In the genomic region with DNA sequence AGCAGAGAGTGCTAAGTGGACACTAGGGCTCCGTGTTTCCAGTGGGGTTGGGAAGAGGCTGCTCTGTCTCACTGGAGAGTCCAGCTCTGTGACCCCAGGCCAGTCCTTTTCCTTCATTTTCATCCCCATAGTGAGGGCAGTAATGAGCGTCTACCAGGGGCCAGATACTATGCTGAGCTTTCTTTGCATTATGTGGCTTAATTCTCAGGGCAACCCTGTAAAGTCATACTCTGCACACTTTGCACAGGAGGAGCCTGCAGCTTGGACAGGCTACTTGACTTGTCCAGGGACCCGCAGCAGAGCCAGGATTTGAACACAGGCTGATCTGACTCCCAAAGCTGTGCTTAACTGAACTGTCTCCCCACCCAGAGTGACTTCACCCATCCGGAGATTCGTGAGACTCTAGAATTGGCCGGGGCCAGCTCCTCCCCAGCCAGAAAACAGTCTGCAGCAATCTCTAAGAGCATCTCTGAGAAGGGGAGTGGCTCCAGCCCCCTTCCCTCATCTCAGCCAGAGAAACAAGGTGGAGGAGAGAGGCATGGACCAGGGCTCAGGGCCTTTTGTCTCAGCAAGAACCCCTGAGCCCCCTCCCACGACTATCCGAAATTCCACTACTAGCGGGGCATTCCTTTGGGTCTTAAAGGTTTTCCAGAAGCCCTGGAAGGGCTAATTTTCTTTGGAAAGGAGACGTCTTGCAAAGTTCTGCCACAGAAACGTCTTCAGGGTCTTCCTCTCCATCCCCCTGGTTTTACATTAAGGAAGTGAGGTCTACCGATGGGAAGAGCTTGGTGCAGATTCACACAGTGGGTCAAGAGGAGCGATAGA, we compare ENCODE assay signal across 9 cellular contexts. TPM values are rescaled to one million over a fixed set of nuclear protein-coding genes. Genes with fewer than 3 reads are reported as not detected.
A peak's percentile ranks its signal among the peaks of the same experiment; 100 is the strongest.
DNase-seq lines count a peak whose midpoint lies in the region; ATAC-seq, FAIRE-seq and TF ChIP-seq lines count a peak whose summit lies in the region.
"Had no signal": no experiment of that assay in that cellular context is flagged by ENCODE, and none has a peak within 500 bp of the region (broad histone marks: within the 10 kb centered on the region; RNA-seq: fewer than 3 reads in every experiment).

No MANE protein-coding gene starts in this region.

- no peak overlapping the region for H3K9ac ChIP-seq in endothelial cell of umbilical vein (replicated peaks; ENCODE audit: extremely low read depth, insufficient read depth, low read length)

- peaks cover 12% of the 10 kb centered on the region for H3K27me3 ChIP-seq in CD4-positive, alpha-beta memory T cell (ENCODE audit: insufficient read depth, low read length)
- H3K27me3 ChIP-seq in endothelial cell of umbilical vein (ENCODE audit: control insufficient read depth in 2 of 2, insufficient read depth in 2 of 2, low read length in 2 of 2), result peaks cover 14 to 17% of the 10 kb centered on the region in 2 experiments

- H3K4me2 ChIP-seq in endothelial cell of umbilical vein (ENCODE audit: insufficient read depth, low read length), result no peak overlapping the region

- no TSS peak for BruUV-seq in endothelial cell of umbilical vein (replicated peaks; lab: Mats Ljungman, UMichigan)

- no peak for TF ChIP-seq POLR2A in endothelial cell of umbilical vein (IDR thresholded peaks at IDR 0.05; ENCODE audit: low read depth, low read length)

- no peak for DNase-seq in CD4-positive, alpha-beta memory T cell
- peak; percentile 35 for DNase-seq in NAMALWA (ENCODE audit: low spot score)
- no peak for DNase-seq in endothelial cell of umbilical vein (ENCODE audit: low read depth, low spot score)
- no peak for DNase-seq in nephron progenitor cell
- no peak for DNase-seq in urothelium cell line (ENCODE audit: low spot score)
- DNase-seq in NCI-H2107 (lab: John Stamatoyannopoulos, UW), result no peak

- no peaks in the 10 kb centered on the region for H3K79me2 ChIP-seq in endothelial cell of umbilical vein (ENCODE audit: control insufficient read depth, insufficient read depth, low read length)

- peak overlapping the region in 7 of 8 donors; percentile 50 to 74 (median 68) for H3K4me3 Mint-ChIP-seq in CD4-positive, alpha-beta memory T cell
- peak overlapping the region; percentile 85 for H3K4me3 Mint-ChIP-seq in nephron progenitor cell

- no peaks in the 10 kb centered on the region for H3K36me3 ChIP-seq in CD4-positive, alpha-beta memory T cell (ENCODE audit: insufficient read depth, low read length)
- no peaks in the 10 kb centered on the region for H3K36me3 ChIP-seq in endothelial cell of umbilical vein (ENCODE audit: control insufficient read depth in 2 of 2, extremely low read depth in 1 of 2, insufficient read depth in 2 of 2, low read length in 2 of 2)

- H3K4me1 Mint-ChIP-seq in CD4-positive, alpha-beta memory T cell, result peaks cover 10 to 29% (median 17%) of the 10 kb centered on the region in 4 donors
- H3K4me1 Mint-ChIP-seq in nephron progenitor cell, result peaks cover 62% of the 10 kb centered on the region

- no peaks in the 10 kb centered on the region for H4K20me1 ChIP-seq in endothelial cell of umbilical vein (replicated peaks; ENCODE audit: control insufficient read depth, extremely low read depth, insufficient read depth, low read length)

- TF ChIP-seq CTCF in endothelial cell of umbilical vein (IDR thresholded peaks at IDR 0.05; ENCODE audit: extremely low read depth in 1 of 2, insufficient read depth in 1 of 2, low read depth in 1 of 2, low read length in 2 of 2) (no peak), nephron progenitor cell (IDR thresholded peaks at IDR 0.05) (no peak)

- H3K27ac Mint-ChIP-seq in CD4-positive, alpha-beta memory T cell, result peak overlapping the region in 1 of 7 donors; percentile 30
- H3K27ac Mint-ChIP-seq in nephron progenitor cell, result no peak overlapping the region

- FAIRE-seq in endothelial cell of umbilical vein (lab: Jason Lieb, UNC), result no peak
- no peak for FAIRE-seq in urothelium cell line (lab: Jason Lieb, UNC)
- FAIRE-seq: endometrium had no signal

- ATAC-seq in HG03354 (IDR thresholded peaks at IDR 0.05; ENCODE audit: poor library complexity, severe bottlenecking, unreplicated experiment) (no peak), GM18861 (IDR thresholded peaks at IDR 0.05; ENCODE audit: unreplicated experiment) (no peak)

- peaks cover 0 to 16% of the 10 kb centered on the region in 2 donors for H3K36me3 Mint-ChIP-seq in CD4-positive, alpha-beta memory T cell
- H3K36me3 Mint-ChIP-seq in nephron progenitor cell (ENCODE audit: low read depth), result peaks cover 14% of the 10 kb centered on the region

- no peaks in the 10 kb centered on the region for H3K9me1 ChIP-seq in endothelial cell of umbilical vein (replicated peaks; ENCODE audit: control insufficient read depth, extremely low read depth, insufficient read depth, low read length)

- peaks cover 0 to 2% (median 0%) of the 10 kb centered on the region in 8 donors for H3K9me3 Mint-ChIP-seq in CD4-positive, alpha-beta memory T cell
- no peaks in the 10 kb centered on the region for H3K9me3 Mint-ChIP-seq in nephron progenitor cell

- H3K27me3 Mint-ChIP-seq in CD4-positive, alpha-beta memory T cell, result peaks cover 37 to 43% of the 10 kb centered on the region in 2 donors
- H3K27me3 Mint-ChIP-seq in nephron progenitor cell (ENCODE audit: low read depth, poor library complexity), result peaks cover 28% of the 10 kb centered on the region

- H3K27ac ChIP-seq in CD4-positive, alpha-beta memory T cell (ENCODE audit: low read depth, low read length), result no peak overlapping the region
- no peak overlapping the region for H3K27ac ChIP-seq in endothelial cell of umbilical vein (ENCODE audit: insufficient read depth, low read depth, low read length)

- intact Hi-C loops in CD4-positive, alpha-beta memory T cell (cut with micrococcal nuclease), result loop anchor here (2.0 to 5.0 kb wide), 2 partner anchors 99 to 471 kb away; no protein-coding TSS in a partner anchor
- intact Hi-C loops in endothelial cell of umbilical vein (cut with micrococcal nuclease), result loop anchor here (1.0 to 2.0 kb wide), 6 partner anchors 43 to 471 kb away; a partner anchor contains a TSS

- no peak overlapping the region for H2AFZ ChIP-seq in endothelial cell of umbilical vein (ENCODE audit: low read depth, low read length)

- H3K4me3 ChIP-seq in CD4-positive, alpha-beta memory T cell (ENCODE audit: low read length in 2 of 2), result no peak overlapping the region
- H3K4me3 ChIP-seq in endothelial cell of umbilical vein (replicated peaks in 1 of 3; ENCODE audit: insufficient read depth in 1 of 3, low read depth in 1 of 3, low read length in 3 of 3), result no peak overlapping the region

- no peaks in the 10 kb centered on the region for H3K9me3 ChIP-seq in CD4-positive, alpha-beta memory T cell (ENCODE audit: control insufficient read depth in 1 of 2, low read length in 2 of 2)
- no peaks in the 10 kb centered on the region for H3K9me3 ChIP-seq in endothelial cell of umbilical vein (replicated peaks; ENCODE audit: control insufficient read depth, insufficient read depth, low read length)

- CTCF ChIA-PET in CD4-positive, alpha-beta memory T cell (lab: Charles Lee; ENCODE audit: partially characterized antibody), result interaction anchor here (0.5 to 2.0 kb wide), 11 partner anchors 8 to 162 kb away, joined by 3 to 19 read pairs (median 3); no protein-coding TSS in a partner anchor
- CTCF ChIA-PET in endothelial cell of umbilical vein (lab: Charles Lee), result interaction anchor here (0.7 to 3.3 kb wide), 16 partner anchors 9 to 470 kb away, joined by 3 to 32 read pairs (median 4); a partner anchor contains a TSS

- dilution Hi-C loops in endothelial cell of umbilical vein (cut with MboI; ENCODE audit: extremely low pct_ligation_motif_present, low sequenced_read_pairs), result no loop called here

- POLR2A ChIA-PET in CD4-positive, alpha-beta memory T cell (lab: Charles Lee; ENCODE audit: partially characterized antibody), result no interaction called here
- POLR2A ChIA-PET in endothelial cell of umbilical vein (lab: Charles Lee), result no interaction called here

- peaks cover 7% of the 10 kb centered on the region for H3K4me1 ChIP-seq in CD4-positive, alpha-beta memory T cell (ENCODE audit: insufficient read depth, low read length)
- no peaks in the 10 kb centered on the region for H3K4me1 ChIP-seq in endothelial cell of umbilical vein (ENCODE audit: control insufficient read depth, extremely low read depth, insufficient read depth, low read length)

RNA-seq across cellular contexts. Expression of a gene that starts 0.9 kb away (rescaled TPM):
- not detected for total RNA-seq in CD4-positive, alpha-beta memory T cell
- polyA plus RNA-seq in CD4-positive, alpha-beta memory T cell, result not detected
- total RNA-seq in endothelial cell of umbilical vein, result 0.64 TPM in 1 of 2 replicates, not detected in the other
- polyA plus RNA-seq in endothelial cell of umbilical vein, result 0.14 and 0.49 TPM in 2 replicates
- polyA plus RNA-seq in endothelial cell of umbilical vein (2011; cell fraction: cytosol; rRNA removed), result 0.25 and 0.34 TPM in 2 replicates
- 0.09 and 0.66 TPM in 2 replicates for polyA plus RNA-seq in endothelial cell of umbilical vein (2011; cell fraction: nucleus; rRNA removed)
- 0.18 and 0.28 TPM in 2 replicates for polyA plus RNA-seq in endothelial cell of umbilical vein (2012)
- 1.1 TPM in 1 of 2 replicates, not detected in the other for polyA minus RNA-seq in endothelial cell of umbilical vein
- polyA minus RNA-seq in endothelial cell of umbilical vein (2011; cell fraction: cytosol; rRNA and poly(A)+ RNA removed), result not detected
- polyA minus RNA-seq in endothelial cell of umbilical vein (2011; cell fraction: nucleus; rRNA and poly(A)+ RNA removed), result not detected in 2 replicates

RNA-seq across cellular contexts. Expression of a gene that starts 14.7 kb away (rescaled TPM):
- total RNA-seq in CD4-positive, alpha-beta memory T cell, result under 1 TPM in 1 of 2 experiments, not detected in 1; 0.70 TPM
- not detected for polyA plus RNA-seq in CD4-positive, alpha-beta memory T cell
- not detected in 2 replicates for total RNA-seq in endothelial cell of umbilical vein
- not detected in 2 replicates for polyA plus RNA-seq in endothelial cell of umbilical vein
- 0.04 TPM in 1 of 2 replicates, not detected in the other for polyA plus RNA-seq in endothelial cell of umbilical vein (2011; cell fraction: cytosol; rRNA removed)
- polyA plus RNA-seq in endothelial cell of umbilical vein (2011; cell fraction: nucleus; rRNA removed), result 0.52 TPM in 1 of 2 replicates, not detected in the other
- not detected in 2 replicates for polyA plus RNA-seq in endothelial cell of umbilical vein (2012)
- polyA minus RNA-seq in endothelial cell of umbilical vein, result not detected in 2 replicates
- not detected for polyA minus RNA-seq in endothelial cell of umbilical vein (2011; cell fraction: cytosol; rRNA and poly(A)+ RNA removed)
- not detected in 2 replicates for polyA minus RNA-seq in endothelial cell of umbilical vein (2011; cell fraction: nucleus; rRNA and poly(A)+ RNA removed)

RNA-seq across cellular contexts. Expression of a gene that starts 29.6 kb away (rescaled TPM):
- not detected for total RNA-seq in CD4-positive, alpha-beta memory T cell
- not detected for polyA plus RNA-seq in CD4-positive, alpha-beta memory T cell
- total RNA-seq in endothelial cell of umbilical vein, result 14.8 and 23.6 TPM in 2 replicates
- 77.2 and 89.7 TPM in 2 replicates for polyA plus RNA-seq in endothelial cell of umbilical vein
- polyA plus RNA-seq in endothelial cell of umbilical vein (2011; cell fraction: cytosol; rRNA removed), result 46.0 and 59.0 TPM in 2 replicates
- polyA plus RNA-seq in endothelial cell of umbilical vein (2011; cell fraction: nucleus; rRNA removed), result 13.8 and 15.0 TPM in 2 replicates
- polyA plus RNA-seq in endothelial cell of umbilical vein (2012), result 69.8 and 78.5 TPM in 2 replicates
- 15.7 and 35.0 TPM in 2 replicates for polyA minus RNA-seq in endothelial cell of umbilical vein
- 7.7 TPM for polyA minus RNA-seq in endothelial cell of umbilical vein (2011; cell fraction: cytosol; rRNA and poly(A)+ RNA removed)
- polyA minus RNA-seq in endothelial cell of umbilical vein (2011; cell fraction: nucleus; rRNA and poly(A)+ RNA removed), result 3.2 and 3.3 TPM in 2 replicates

RNA-seq across cellular contexts. Expression of a gene that starts 54.1 kb away (rescaled TPM):
- total RNA-seq in CD4-positive, alpha-beta memory T cell, result 10 to 100 TPM; 63.2 to 65.5 TPM
- 10 to 100 TPM in 1 of 2 donors, 1 to 10 TPM in 1; 6.5 to 14.0 TPM for polyA plus RNA-seq in CD4-positive, alpha-beta memory T cell
- total RNA-seq in endothelial cell of umbilical vein, result 36.9 and 38.6 TPM in 2 replicates
- 15.4 and 16.4 TPM in 2 replicates for polyA plus RNA-seq in endothelial cell of umbilical vein
- polyA plus RNA-seq in endothelial cell of umbilical vein (2011; cell fraction: cytosol; rRNA removed), result 12.7 and 13.9 TPM in 2 replicates
- 49.7 and 54.6 TPM in 2 replicates for polyA plus RNA-seq in endothelial cell of umbilical vein (2011; cell fraction: nucleus; rRNA removed)
- polyA plus RNA-seq in endothelial cell of umbilical vein (2012), result 16.8 and 17.3 TPM in 2 replicates
- polyA minus RNA-seq in endothelial cell of umbilical vein, result 26.2 and 34.7 TPM in 2 replicates
- 12.7 TPM for polyA minus RNA-seq in endothelial cell of umbilical vein (2011; cell fraction: cytosol; rRNA and poly(A)+ RNA removed)
- polyA minus RNA-seq in endothelial cell of umbilical vein (2011; cell fraction: nucleus; rRNA and poly(A)+ RNA removed), result 27.5 and 47.7 TPM in 2 replicates

RNA-seq across cellular contexts. Expression of a gene that starts 54.4 kb away (rescaled TPM):
- total RNA-seq in CD4-positive, alpha-beta memory T cell, result 100 to 1,000 TPM; 110 to 114 TPM
- polyA plus RNA-seq in CD4-positive, alpha-beta memory T cell, result 10 to 100 TPM; 46.6 to 70.0 TPM
- total RNA-seq in endothelial cell of umbilical vein, result 130 and 144 TPM in 2 replicates
- 31.5 and 38.2 TPM in 2 replicates for polyA plus RNA-seq in endothelial cell of umbilical vein
- polyA plus RNA-seq in endothelial cell of umbilical vein (2011; cell fraction: cytosol; rRNA removed), result 49.4 and 50.9 TPM in 2 replicates
- 102 and 121 TPM in 2 replicates for polyA plus RNA-seq in endothelial cell of umbilical vein (2011; cell fraction: nucleus; rRNA removed)
- 77.2 and 108 TPM in 2 replicates for polyA plus RNA-seq in endothelial cell of umbilical vein (2012)
- polyA minus RNA-seq in endothelial cell of umbilical vein, result 72.1 and 73.4 TPM in 2 replicates
- polyA minus RNA-seq in endothelial cell of umbilical vein (2011; cell fraction: cytosol; rRNA and poly(A)+ RNA removed), result 79.1 TPM
- polyA minus RNA-seq in endothelial cell of umbilical vein (2011; cell fraction: nucleus; rRNA and poly(A)+ RNA removed), result 41.4 and 54.8 TPM in 2 replicates

Comparison
In these comparisons a context has a peak if more than half of its experiments do, and no peak if none do; other contexts are left out.
1. RNA of a gene that starts 29.6 kb away (total RNA-seq): 14.8 to 23.6 TPM in endothelial cell of umbilical vein; not detected in CD4-positive, alpha-beta memory T cell; every median in the first group is over 10 times any median in the second.